In genomic region chr11:15194671-15195415, GRCh38 we compare ENCODE assay signal across 21 cellular contexts.
DNase-seq lines count a peak whose midpoint lies in the region; ATAC-seq, FAIRE-seq and TF ChIP-seq lines count a peak whose summit lies in the region.
"Had no signal": no experiment of that assay in that cellular context is flagged by ENCODE, and none has a peak within 500 bp of the region (broad histone marks: within the 10 kb centered on the region; RNA-seq: fewer than 3 reads in every experiment).

No MANE protein-coding gene starts in this region.

- H3K27me3 Mint-ChIP-seq in progenitor cell of endocrine pancreas: no peaks in the 10 kb centered on the region
- H3K27me3 Mint-ChIP-seq in WTC11 (ENCODE audit: low read depth): no peaks in the 10 kb centered on the region; the same call in 1 of the 2 replicates
- H3K27me3 Mint-ChIP-seq: activated naive CD8-positive, alpha-beta T cell treated with anti-CD3 and anti-CD28 coated beads, Interleukin-2, amount 50 U/mL, for 24 hours had no signal

- H3K36me3 Mint-ChIP-seq in progenitor cell of endocrine pancreas (ENCODE audit: insufficient read depth): no peaks in the 10 kb centered on the region
- no peaks in the 10 kb centered on the region for H3K36me3 Mint-ChIP-seq in WTC11

- peak; percentile 81 for FAIRE-seq in RCC 7860 (lab: Jason Lieb, UNC)
- FAIRE-seq: D721Med had no signal

- CTCF ChIA-PET in HEK293T (lab: Yijun Ruan, JAX): interaction anchor here (1.4 kb wide), 1 partner anchor 13 kb away, joined by 3 read pairs; no protein-coding TSS in a partner anchor
- CTCF ChIA-PET in WTC11 (lab: Charles Lee): interaction anchor here (0.6 to 1.2 kb wide), 3 partner anchors 12 to 120 kb away, joined by 3 to 4 read pairs (median 4); no protein-coding TSS in a partner anchor

- TF ChIP-seq CTCF in progenitor cell of endocrine pancreas (IDR thresholded peaks at IDR 0.05; ENCODE audit: unreplicated experiment): no peak
- TF ChIP-seq CTCF in WTC11 (IDR thresholded peaks at IDR 0.05): no peak

- peak overlapping the region; percentile 15 for H3K27ac Mint-ChIP-seq in progenitor cell of endocrine pancreas
- H3K27ac Mint-ChIP-seq in WTC11: no peak overlapping the region
- H3K27ac Mint-ChIP-seq: activated B cell treated with CpG ODN at 0.5 μM for 24 hours; activated naive CD8-positive, alpha-beta T cell treated with anti-CD3 and anti-CD28 coated beads, Interleukin-2, amount 50 U/mL, for 24 hours had no signal

- H3K9me3 Mint-ChIP-seq in progenitor cell of endocrine pancreas (ENCODE audit: low read depth) (no peaks in the 10 kb centered on the region), WTC11 (no peaks in the 10 kb centered on the region)
- H3K9me3 Mint-ChIP-seq: activated B cell treated with CpG ODN at 0.5 μM for 24 hours; activated naive CD8-positive, alpha-beta T cell treated with anti-CD3 and anti-CD28 coated beads, Interleukin-2, amount 50 U/mL, for 24 hours had no signal

- H3K4me1 Mint-ChIP-seq in progenitor cell of endocrine pancreas (ENCODE audit: low read depth) (peaks cover 17% of the 10 kb centered on the region), WTC11 (peaks cover 2% of the 10 kb centered on the region; the same call in 1 of the 2 replicates)
- H3K4me1 Mint-ChIP-seq: activated B cell treated with CpG ODN at 0.5 μM for 24 hours; activated naive CD8-positive, alpha-beta T cell treated with anti-CD3 and anti-CD28 coated beads, Interleukin-2, amount 50 U/mL, for 24 hours had no signal

- DNase-seq in ELR (ENCODE audit: low read depth): peak; percentile 18
- peak; percentile 39 for DNase-seq in RCC 7860 (ENCODE audit: low spot score)
- peak; percentile 9 for DNase-seq in glomerular visceral epithelial cell (ENCODE audit: extremely low spot score)
- no peak for DNase-seq in progenitor cell of endocrine pancreas (ENCODE audit: low spot score, unreplicated experiment)
- DNase-seq in NCI-H82 (lab: John Stamatoyannopoulos, UW): no peak
- DNase-seq in HEK293T (ENCODE audit: extremely low spot score): no peak
- DNase-seq in WTC11 (ENCODE audit: low spot score): no peak
- DNase-seq: activated B cell treated with CpG ODN at 0.5 μM for 24 hours; activated naive CD8-positive, alpha-beta T cell treated with anti-CD3 and anti-CD28 coated beads, Interleukin-2, amount 50 U/mL, for 24 hours; BE2C; effector CD8-positive, alpha-beta T cell; H7; left cardiac atrium; MM.1S; NCI-H187; occipital lobe; SHP77 treated with DMSO at 0.1 percent for 48 hours; stimulated activated CD4-positive, alpha-beta T cell treated with anti-CD3 and anti-CD28 coated beads, Interleukin-2, amount 100 ng/mL, for 48 hours; substantia nigra had no signal

- no peak overlapping the region for H3K4me3 Mint-ChIP-seq in progenitor cell of endocrine pancreas (ENCODE audit: low read depth)
- no peak overlapping the region for H3K4me3 Mint-ChIP-seq in WTC11
- H3K4me3 Mint-ChIP-seq: activated B cell treated with CpG ODN at 0.5 μM for 24 hours; activated naive CD8-positive, alpha-beta T cell treated with anti-CD3 and anti-CD28 coated beads, Interleukin-2, amount 50 U/mL, for 24 hours had no signal

- no peak for ATAC-seq in HG03045 (IDR thresholded peaks at IDR 0.05; ENCODE audit: unreplicated experiment)
- ATAC-seq in WTC11: no peak
- ATAC-seq: activated naive CD8-positive, alpha-beta T cell treated with anti-CD3 and anti-CD28 coated beads, Interleukin-2, amount 50 U/mL, for 24 hours; left cardiac atrium had no signal

- POLR2A ChIA-PET in HEK293T (lab: Yijun Ruan, JAX) (interaction anchor here (0.7 kb wide), 1 partner anchor 29 kb away, joined by 3 read pairs; no protein-coding TSS in a partner anchor), WTC11 (lab: Charles Lee) (interaction anchor here (0.6 kb wide), 1 partner anchor 447 kb away, joined by 3 read pairs; no protein-coding TSS in a partner anchor)

TF ChIP-seq in HEK293T, 16 proteins besides CTCF, POLR2A, EP300 and RAD21:
- no peak for TF ChIP-seq L3MBTL2 (conservative IDR thresholded peaks at IDR 0.05)
- no peak for TF ChIP-seq FOXA1 (IDR thresholded peaks at IDR 0.05)
- no peak for TF ChIP-seq NFRKB (IDR thresholded peaks at IDR 0.05)
- no peak for TF ChIP-seq SUZ12 (IDR thresholded peaks at IDR 0.05)
- no peak for TF ChIP-seq PKNOX1 (IDR thresholded peaks at IDR 0.05)
- no peak for TF ChIP-seq BHLHE40 (IDR thresholded peaks at IDR 0.05; ENCODE audit: borderline replicate concordance)
- TF ChIP-seq FOXK2 (IDR thresholded peaks at IDR 0.05): no peak
- TF ChIP-seq HDGF (IDR thresholded peaks at IDR 0.05; ENCODE audit: borderline replicate concordance): no peak
- TF ChIP-seq ARNT (IDR thresholded peaks at IDR 0.05): no peak
- no peak for TF ChIP-seq ZNF384 (IDR thresholded peaks at IDR 0.05)
- no peak for TF ChIP-seq LEF1 (IDR thresholded peaks at IDR 0.05; ENCODE audit: borderline replicate concordance)

TF ChIP-seq in WTC11, 78 proteins besides CTCF, POLR2A, EP300 and RAD21 (continues in another document):
- TF ChIP-seq FOXP4 (CRISPR knock-in tag; IDR thresholded peaks at IDR 0.05): no peak
- TF ChIP-seq, protein P1, sequence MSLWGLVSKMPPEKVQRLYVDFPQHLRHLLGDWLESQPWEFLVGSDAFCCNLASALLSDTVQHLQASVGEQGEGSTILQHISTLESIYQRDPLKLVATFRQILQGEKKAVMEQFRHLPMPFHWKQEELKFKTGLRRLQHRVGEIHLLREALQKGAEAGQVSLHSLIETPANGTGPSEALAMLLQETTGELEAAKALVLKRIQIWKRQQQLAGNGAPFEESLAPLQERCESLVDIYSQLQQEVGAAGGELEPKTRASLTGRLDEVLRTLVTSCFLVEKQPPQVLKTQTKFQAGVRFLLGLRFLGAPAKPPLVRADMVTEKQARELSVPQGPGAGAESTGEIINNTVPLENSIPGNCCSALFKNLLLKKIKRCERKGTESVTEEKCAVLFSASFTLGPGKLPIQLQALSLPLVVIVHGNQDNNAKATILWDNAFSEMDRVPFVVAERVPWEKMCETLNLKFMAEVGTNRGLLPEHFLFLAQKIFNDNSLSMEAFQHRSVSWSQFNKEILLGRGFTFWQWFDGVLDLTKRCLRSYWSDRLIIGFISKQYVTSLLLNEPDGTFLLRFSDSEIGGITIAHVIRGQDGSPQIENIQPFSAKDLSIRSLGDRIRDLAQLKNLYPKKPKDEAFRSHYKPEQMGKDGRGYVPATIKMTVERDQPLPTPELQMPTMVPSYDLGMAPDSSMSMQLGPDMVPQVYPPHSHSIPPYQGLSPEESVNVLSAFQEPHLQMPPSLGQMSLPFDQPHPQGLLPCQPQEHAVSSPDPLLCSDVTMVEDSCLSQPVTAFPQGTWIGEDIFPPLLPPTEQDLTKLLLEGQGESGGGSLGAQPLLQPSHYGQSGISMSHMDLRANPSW (CRISPR knock-in tag; conservative IDR thresholded peaks at IDR 0.05; ENCODE audit: low read depth): no peak
- no peak for TF ChIP-seq ESRRA (CRISPR knock-in tag; IDR thresholded peaks at IDR 0.05; ENCODE audit: borderline replicate concordance)
- TF ChIP-seq TP53 (CRISPR knock-in tag; IDR thresholded peaks at IDR 0.05): no peak
- TF ChIP-seq, protein P2, sequence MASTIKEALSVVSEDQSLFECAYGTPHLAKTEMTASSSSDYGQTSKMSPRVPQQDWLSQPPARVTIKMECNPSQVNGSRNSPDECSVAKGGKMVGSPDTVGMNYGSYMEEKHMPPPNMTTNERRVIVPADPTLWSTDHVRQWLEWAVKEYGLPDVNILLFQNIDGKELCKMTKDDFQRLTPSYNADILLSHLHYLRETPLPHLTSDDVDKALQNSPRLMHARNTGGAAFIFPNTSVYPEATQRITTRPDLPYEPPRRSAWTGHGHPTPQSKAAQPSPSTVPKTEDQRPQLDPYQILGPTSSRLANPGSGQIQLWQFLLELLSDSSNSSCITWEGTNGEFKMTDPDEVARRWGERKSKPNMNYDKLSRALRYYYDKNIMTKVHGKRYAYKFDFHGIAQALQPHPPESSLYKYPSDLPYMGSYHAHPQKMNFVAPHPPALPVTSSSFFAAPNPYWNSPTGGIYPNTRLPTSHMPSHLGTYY (CRISPR knock-in tag; IDR thresholded peaks at IDR 0.05): no peak
- TF ChIP-seq NFYB (CRISPR knock-in tag; conservative IDR thresholded peaks at IDR 0.05; ENCODE audit: low read depth): no peak
- no peak for TF ChIP-seq NFATC4 (CRISPR knock-in tag; IDR thresholded peaks at IDR 0.05)
- TF ChIP-seq, protein P3, sequence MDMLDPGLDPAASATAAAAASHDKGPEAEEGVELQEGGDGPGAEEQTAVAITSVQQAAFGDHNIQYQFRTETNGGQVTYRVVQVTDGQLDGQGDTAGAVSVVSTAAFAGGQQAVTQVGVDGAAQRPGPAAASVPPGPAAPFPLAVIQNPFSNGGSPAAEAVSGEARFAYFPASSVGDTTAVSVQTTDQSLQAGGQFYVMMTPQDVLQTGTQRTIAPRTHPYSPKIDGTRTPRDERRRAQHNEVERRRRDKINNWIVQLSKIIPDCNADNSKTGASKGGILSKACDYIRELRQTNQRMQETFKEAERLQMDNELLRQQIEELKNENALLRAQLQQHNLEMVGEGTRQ (CRISPR knock-in tag; IDR thresholded peaks at IDR 0.05): no peak

Comparison
In these comparisons a context has a peak if more than half of its experiments do, and no peak if none do; other contexts are left out.
1. DNase-seq: peak in ELR (single experiment), RCC 7860 (single experiment) and glomerular visceral epithelial cell (single experiment); none in progenitor cell of endocrine pancreas (single experiment), NCI-H82 (single experiment), HEK293T (single experiment) and WTC11 (single experiment).